ENCODE assay signal across 6 cellular contexts in the genomic region with DNA sequence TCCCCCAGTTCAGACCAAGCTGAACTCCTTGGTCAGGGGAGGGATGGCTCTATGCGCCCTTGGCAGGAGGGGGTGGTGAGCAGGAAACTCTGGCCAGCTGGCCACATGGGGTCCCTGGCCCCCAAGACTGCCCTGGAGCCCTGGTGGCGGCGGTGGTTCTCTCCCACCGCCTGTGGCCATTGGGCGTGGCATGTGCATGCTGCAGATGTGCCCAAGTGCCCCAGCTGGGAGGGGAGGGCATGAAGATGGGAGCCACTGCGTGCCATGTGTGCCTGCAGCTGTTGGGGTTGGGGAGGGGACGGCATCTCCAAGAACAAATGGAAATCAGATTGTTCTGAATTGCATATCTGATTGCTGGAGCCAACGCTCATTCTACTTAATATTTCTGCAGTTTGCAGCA.
"Had no signal": no experiment of that assay in that cellular context is flagged by ENCODE, and none has a peak within 500 bp of the region (broad histone marks: within the 10 kb centered on the region; RNA-seq: fewer than 3 reads in every experiment).

No MANE protein-coding gene starts in this region.

- H3K4me2 ChIP-seq: GM23338 had no signal

- H3K27ac Mint-ChIP-seq: GM23338, H9 had no signal

- H2AFZ ChIP-seq: GM23338 had no signal

- H3K4me3 ChIP-seq: GM23338, K562 had no signal

- H3K9me3 Mint-ChIP-seq: GM23338, H9 had no signal

- H3K4me3 Mint-ChIP-seq: GM23338, H9 had no signal

- ATAC-seq: K562 had no signal

- H3K27ac ChIP-seq: HL-60 had no signal

- DNase-seq: H9, HCEC 1CT, IMR-90 had no signal
